In genomic region chr6:116248577-116248976, GRCh38 we compare ENCODE assay signal across 23 cellular contexts. TPM values are rescaled to one million over a fixed set of nuclear protein-coding genes. Genes with fewer than 3 reads are reported as not detected.
DNase-seq lines count a peak whose midpoint lies in the region; ATAC-seq and TF ChIP-seq lines count a peak whose summit lies in the region.
"Had no signal": no experiment of that assay in that cellular context is flagged by ENCODE, and none has a peak within 500 bp of the region (broad histone marks: within the 10 kb centered on the region; RNA-seq: fewer than 3 reads in every experiment).

No MANE protein-coding gene starts in this region.

- H3K4me3 Mint-ChIP-seq in activated naive CD8-positive, alpha-beta T cell: no peak overlapping the region
- no peak overlapping the region for H3K4me3 Mint-ChIP-seq in activated naive CD8-positive, alpha-beta T cell treated with anti-CD3 and anti-CD28 coated beads for 36 hours
- no peak overlapping the region for H3K4me3 Mint-ChIP-seq in GM23338
- H3K4me3 Mint-ChIP-seq in central memory CD8-positive, alpha-beta T cell: no peak overlapping the region
- H3K4me3 Mint-ChIP-seq: activated B cell treated with CpG ODN at 0.5 μM for 24 hours, mesothelial cell of epicardium had no signal

- H3K79me2 ChIP-seq in GM23338 (replicated peaks; ENCODE audit: insufficient read depth): peaks cover 35% of the 10 kb centered on the region

- no peak for DNase-seq in activated naive CD8-positive, alpha-beta T cell treated with anti-CD3 and anti-CD28 coated beads for 36 hours
- DNase-seq in GM23338 (ENCODE audit: low spot score) (no peak), DMS79 treated with DMSO at 0.1 percent for 48 hours (lab: John Stamatoyannopoulos, UW) (no peak)
- no peak for DNase-seq in central memory CD8-positive, alpha-beta T cell (ENCODE audit: low spot score in 2 of 2)
- no peak for DNase-seq in stimulated activated CD4-positive, alpha-beta T cell treated with anti-CD3 and anti-CD28 coated beads, Interleukin-2, amount 100 ng/mL, for 24 hours
- DNase-seq: activated B cell treated with CpG ODN at 0.5 μM for 24 hours; activated CD4-positive, alpha-beta T cell treated with anti-CD3 and anti-CD28 coated beads, Interleukin-2, amount 50 U/mL, for 48 hours; activated T-cell treated with anti-CD3 and anti-CD28 coated beads for 4 hours; caudate nucleus; HCEC 1CT; head of caudate nucleus; NCI-H2171; NCI-H524; SK-N-SH; spleen; substantia nigra; upper lobe of right lung had no signal

- H3F3A ChIP-seq in GM23338 (replicated peaks; ENCODE audit: low read depth): no peaks in the 10 kb centered on the region

- no peaks in the 10 kb centered on the region for H3K9me3 ChIP-seq in neutrophil
- H3K9me3 ChIP-seq: A549, BLaER1, SK-N-SH, spleen, upper lobe of right lung had no signal

- H3K4me1 Mint-ChIP-seq in activated naive CD8-positive, alpha-beta T cell (ENCODE audit: low read depth): peaks cover 13% of the 10 kb centered on the region
- peaks cover 40% of the 10 kb centered on the region for H3K4me1 Mint-ChIP-seq in activated naive CD8-positive, alpha-beta T cell treated with anti-CD3 and anti-CD28 coated beads for 36 hours
- H3K4me1 Mint-ChIP-seq in GM23338: peaks cover 32% of the 10 kb centered on the region
- no peaks in the 10 kb centered on the region for H3K4me1 Mint-ChIP-seq in central memory CD8-positive, alpha-beta T cell

- no peak overlapping the region for H2AFZ ChIP-seq in GM23338

- H3K27ac ChIP-seq in GM23338 (ENCODE audit: low read depth) (no peak overlapping the region), neutrophil (peak overlapping the region; percentile 71)
- H3K27ac ChIP-seq: A549, BLaER1, upper lobe of right lung had no signal

- no peak for ATAC-seq in GM23338
- no peak for ATAC-seq in central memory CD8-positive, alpha-beta T cell (replicated peaks; ENCODE audit: extremely low read depth, poor library complexity, severe bottlenecking)
- ATAC-seq in GM18511 (IDR thresholded peaks at IDR 0.05; ENCODE audit: unreplicated experiment): no peak
- ATAC-seq: A549, upper lobe of right lung had no signal

- H3K36me3 ChIP-seq in GM23338 (ENCODE audit: insufficient read depth) (no peaks in the 10 kb centered on the region), neutrophil (peaks cover 4% of the 10 kb centered on the region)

- TF ChIP-seq CTCF in GM23338 (conservative IDR thresholded peaks at IDR 0.05; ENCODE audit: low read depth in 2 of 2) (no peak), neutrophil (IDR thresholded peaks at IDR 0.05) (no peak)

- H3K27me3 ChIP-seq in GM23338 (ENCODE audit: insufficient read depth): no peaks in the 10 kb centered on the region
- H3K27me3 ChIP-seq in neutrophil: no peaks in the 10 kb centered on the region
- H3K27me3 ChIP-seq: BLaER1, spleen, upper lobe of right lung had no signal

- peak overlapping the region; percentile 51 for H3K27ac Mint-ChIP-seq in activated naive CD8-positive, alpha-beta T cell
- no peak overlapping the region for H3K27ac Mint-ChIP-seq in activated naive CD8-positive, alpha-beta T cell treated with anti-CD3 and anti-CD28 coated beads for 36 hours
- H3K27ac Mint-ChIP-seq in GM23338: peak overlapping the region; percentile 43; the same call in 1 of the 2 replicates
- H3K27ac Mint-ChIP-seq in central memory CD8-positive, alpha-beta T cell (ENCODE audit: low read depth): peak overlapping the region; percentile 80
- H3K27ac Mint-ChIP-seq: mesothelial cell of epicardium had no signal

- H3K4me3 ChIP-seq in GM23338: no peak overlapping the region
- no peak overlapping the region for H3K4me3 ChIP-seq in neutrophil (ENCODE audit: low read depth in 1 of 2, low read length in 1 of 2)
- H3K4me3 ChIP-seq: A549, BLaER1, spleen, upper lobe of right lung had no signal

- no peaks in the 10 kb centered on the region for H3K27me3 Mint-ChIP-seq in activated naive CD8-positive, alpha-beta T cell
- H3K27me3 Mint-ChIP-seq in activated naive CD8-positive, alpha-beta T cell treated with anti-CD3 and anti-CD28 coated beads for 36 hours: no peaks in the 10 kb centered on the region
- H3K27me3 Mint-ChIP-seq in GM23338 (ENCODE audit: insufficient read depth, low read depth, poor library complexity): no peaks in the 10 kb centered on the region
- H3K27me3 Mint-ChIP-seq in central memory CD8-positive, alpha-beta T cell: no peaks in the 10 kb centered on the region
- H3K27me3 Mint-ChIP-seq: activated B cell treated with CpG ODN at 0.5 μM for 24 hours had no signal

- peaks cover 9% of the 10 kb centered on the region for H3K36me3 Mint-ChIP-seq in activated naive CD8-positive, alpha-beta T cell
- H3K36me3 Mint-ChIP-seq in activated naive CD8-positive, alpha-beta T cell treated with anti-CD3 and anti-CD28 coated beads for 36 hours: peaks cover 29% of the 10 kb centered on the region
- peaks cover 7% of the 10 kb centered on the region for H3K36me3 Mint-ChIP-seq in GM23338 (ENCODE audit: low read depth)
- peaks cover 8% of the 10 kb centered on the region for H3K36me3 Mint-ChIP-seq in central memory CD8-positive, alpha-beta T cell (ENCODE audit: insufficient read depth)

- H3K4me2 ChIP-seq in GM23338: no peak overlapping the region
- H3K4me2 ChIP-seq: A549, BLaER1, SK-N-SH had no signal

- no peaks in the 10 kb centered on the region for H3K9me3 Mint-ChIP-seq in activated naive CD8-positive, alpha-beta T cell (ENCODE audit: low read depth)
- H3K9me3 Mint-ChIP-seq in activated naive CD8-positive, alpha-beta T cell treated with anti-CD3 and anti-CD28 coated beads for 36 hours: no peaks in the 10 kb centered on the region
- H3K9me3 Mint-ChIP-seq in GM23338: no peaks in the 10 kb centered on the region
- no peaks in the 10 kb centered on the region for H3K9me3 Mint-ChIP-seq in central memory CD8-positive, alpha-beta T cell
- H3K9me3 Mint-ChIP-seq: activated B cell treated with CpG ODN at 0.5 μM for 24 hours, mesothelial cell of epicardium had no signal

- no peaks in the 10 kb centered on the region for H4K20me1 ChIP-seq in GM23338 (replicated peaks; ENCODE audit: insufficient read depth)

- H3K9me2 ChIP-seq in GM23338 (ENCODE audit: insufficient read depth): no peaks in the 10 kb centered on the region
- H3K9me2 ChIP-seq: SK-N-SH had no signal

- H3K4me1 ChIP-seq in GM23338 (ENCODE audit: insufficient read depth): peaks cover 34% of the 10 kb centered on the region
- H3K4me1 ChIP-seq in neutrophil (ENCODE audit: control insufficient read depth in 1 of 2, insufficient read depth in 1 of 2, low read depth in 1 of 2, low read length in 1 of 2): peaks cover 22 to 46% of the 10 kb centered on the region in 2 experiments

TF ChIP-seq in GM23338, 12 proteins besides CTCF, POLR2A, EP300 and RAD21:
- TF ChIP-seq ZNF331 (CRISPR knock-in tag; IDR thresholded peaks at IDR 0.05; ENCODE audit: low read depth) (no peak), ETS1 (IDR thresholded peaks at IDR 0.05) (no peak), CREB1 (CRISPR knock-in tag; IDR thresholded peaks at IDR 0.05; ENCODE audit: low read depth) (no peak), EZH2phosphoT487 (IDR thresholded peaks at IDR 0.05; ENCODE audit: unreplicated experiment) (no peak)

RNA-seq across cellular contexts. Expression of gene TSPYL4, which starts 5.3 kb away (rescaled TPM):
- total RNA-seq in activated naive CD8-positive, alpha-beta T cell treated with anti-CD3 and anti-CD28 coated beads for 36 hours: 10 to 100 TPM; 15.1 to 15.2 TPM
- total RNA-seq in GM23338 (2014; rRNA removed; shearing (Covaris generic)): 16.2 and 19.8 TPM in 2 replicates
- 12.7 and 13.2 TPM in 2 replicates for polyA plus RNA-seq in GM23338 (2016; fragmentation: Nextera tagmentation; extraction: Ambion mirVana)

RNA-seq across cellular contexts. Expression of gene TSPYL1, which starts 31.2 kb away (rescaled TPM):
- 10 to 100 TPM; 45.4 to 46.0 TPM for total RNA-seq in activated naive CD8-positive, alpha-beta T cell treated with anti-CD3 and anti-CD28 coated beads for 36 hours
- 61.8 and 66.1 TPM in 2 replicates for total RNA-seq in GM23338 (2014; rRNA removed; shearing (Covaris generic))
- 24.6 and 24.9 TPM in 2 replicates for polyA plus RNA-seq in GM23338 (2016; fragmentation: Nextera tagmentation; extraction: Ambion mirVana)
